1 cellular context compared by ENCODE assay signal in the genomic region with DNA sequence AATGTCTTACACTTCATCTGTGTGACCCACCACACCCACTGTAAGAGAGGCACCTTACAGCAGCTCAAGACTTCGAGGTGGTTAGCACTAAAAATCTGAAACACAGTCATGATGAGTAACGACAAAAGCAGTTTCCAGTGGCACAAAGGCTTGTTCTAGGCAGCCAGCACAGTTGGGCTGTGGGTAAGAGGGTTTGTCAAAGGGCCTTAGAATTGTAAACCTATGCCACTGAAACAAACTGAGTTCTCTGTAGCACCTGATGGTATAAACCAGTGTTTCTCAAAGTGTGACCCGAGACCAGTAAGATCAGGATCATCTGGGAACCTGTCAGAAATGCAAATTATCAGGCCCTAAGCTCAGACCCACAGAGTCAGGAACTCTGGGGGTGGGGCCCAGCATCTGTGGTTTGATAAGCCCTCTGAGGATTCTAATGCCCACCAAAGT.
TF ChIP-seq lines count a peak whose summit lies in the region.

No MANE protein-coding gene starts in this region.

TF ChIP-seq in GM12878, 131 proteins besides CTCF, POLR2A, EP300 and RAD21 (continued from another document and continues in another):
- TF ChIP-seq, protein P1, sequence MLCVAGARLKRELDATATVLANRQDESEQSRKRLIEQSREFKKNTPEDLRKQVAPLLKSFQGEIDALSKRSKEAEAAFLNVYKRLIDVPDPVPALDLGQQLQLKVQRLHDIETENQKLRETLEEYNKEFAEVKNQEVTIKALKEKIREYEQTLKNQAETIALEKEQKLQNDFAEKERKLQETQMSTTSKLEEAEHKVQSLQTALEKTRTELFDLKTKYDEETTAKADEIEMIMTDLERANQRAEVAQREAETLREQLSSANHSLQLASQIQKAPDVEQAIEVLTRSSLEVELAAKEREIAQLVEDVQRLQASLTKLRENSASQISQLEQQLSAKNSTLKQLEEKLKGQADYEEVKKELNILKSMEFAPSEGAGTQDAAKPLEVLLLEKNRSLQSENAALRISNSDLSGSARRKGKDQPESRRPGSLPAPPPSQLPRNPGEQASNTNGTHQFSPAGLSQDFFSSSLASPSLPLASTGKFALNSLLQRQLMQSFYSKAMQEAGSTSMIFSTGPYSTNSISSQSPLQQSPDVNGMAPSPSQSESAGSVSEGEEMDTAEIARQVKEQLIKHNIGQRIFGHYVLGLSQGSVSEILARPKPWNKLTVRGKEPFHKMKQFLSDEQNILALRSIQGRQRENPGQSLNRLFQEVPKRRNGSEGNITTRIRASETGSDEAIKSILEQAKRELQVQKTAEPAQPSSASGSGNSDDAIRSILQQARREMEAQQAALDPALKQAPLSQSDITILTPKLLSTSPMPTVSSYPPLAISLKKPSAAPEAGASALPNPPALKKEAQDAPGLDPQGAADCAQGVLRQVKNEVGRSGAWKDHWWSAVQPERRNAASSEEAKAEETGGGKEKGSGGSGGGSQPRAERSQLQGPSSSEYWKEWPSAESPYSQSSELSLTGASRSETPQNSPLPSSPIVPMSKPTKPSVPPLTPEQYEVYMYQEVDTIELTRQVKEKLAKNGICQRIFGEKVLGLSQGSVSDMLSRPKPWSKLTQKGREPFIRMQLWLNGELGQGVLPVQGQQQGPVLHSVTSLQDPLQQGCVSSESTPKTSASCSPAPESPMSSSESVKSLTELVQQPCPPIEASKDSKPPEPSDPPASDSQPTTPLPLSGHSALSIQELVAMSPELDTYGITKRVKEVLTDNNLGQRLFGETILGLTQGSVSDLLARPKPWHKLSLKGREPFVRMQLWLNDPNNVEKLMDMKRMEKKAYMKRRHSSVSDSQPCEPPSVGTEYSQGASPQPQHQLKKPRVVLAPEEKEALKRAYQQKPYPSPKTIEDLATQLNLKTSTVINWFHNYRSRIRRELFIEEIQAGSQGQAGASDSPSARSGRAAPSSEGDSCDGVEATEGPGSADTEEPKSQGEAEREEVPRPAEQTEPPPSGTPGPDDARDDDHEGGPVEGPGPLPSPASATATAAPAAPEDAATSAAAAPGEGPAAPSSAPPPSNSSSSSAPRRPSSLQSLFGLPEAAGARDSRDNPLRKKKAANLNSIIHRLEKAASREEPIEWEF (IDR thresholded peaks at IDR 0.05; ENCODE audit: insufficient replicate concordance, low read depth, low read length), result no peak
- TF ChIP-seq BRCA1 (IDR thresholded peaks at IDR 0.05; ENCODE audit: low read depth, low read length) (no peak), ZBTB11 (CRISPR knock-in tag; IDR thresholded peaks at IDR 0.05) (no peak), FOS (IDR thresholded peaks at IDR 0.05; ENCODE audit: borderline replicate concordance, extremely low read depth, insufficient read length) (no peak), JUND (IDR thresholded peaks at IDR 0.05; ENCODE audit: low read depth, low read length) (no peak), ATF7 (IDR thresholded peaks at IDR 0.05; ENCODE audit: low read depth) (no peak), CBX3 (IDR thresholded peaks at IDR 0.05; ENCODE audit: borderline replicate concordance, low read depth) (no peak), PKNOX1 (IDR thresholded peaks at IDR 0.05) (no peak), FOXM1 (IDR thresholded peaks at IDR 0.05; ENCODE audit: low read depth, low read length) (no peak), GATAD2B (conservative IDR thresholded peaks at IDR 0.05; ENCODE audit: low read depth) (no peak), BACH1 (IDR thresholded peaks at IDR 0.05; ENCODE audit: borderline replicate concordance) (no peak; the same call in 1 of the 2 replicates), POLR2AphosphoS2 (IDR thresholded peaks at IDR 0.05; ENCODE audit: low read depth, low read length) (no peak), HSF1 (IDR thresholded peaks at IDR 0.05; ENCODE audit: low read depth, low read length) (no peak), CHD2 (IDR thresholded peaks at IDR 0.05; ENCODE audit: borderline replicate concordance, low read depth, low read length) (peak; percentile 17; the same call in 1 of the 2 replicates), SREBF1 (IDR thresholded peaks at IDR 0.05; ENCODE audit: low read length) (no peak), SPI1 (IDR thresholded peaks at IDR 0.05; ENCODE audit: borderline replicate concordance, insufficient read depth, low read depth, low read length) (no peak), HDAC2 (IDR thresholded peaks at IDR 0.05) (no peak), TBL1XR1 (IDR thresholded peaks at IDR 0.05; ENCODE audit: low read depth, low read length) (no peak), SMAD1 (IDR thresholded peaks at IDR 0.05; ENCODE audit: low read depth, partially characterized antibody) (no peak), SP1 (IDR thresholded peaks at IDR 0.05; ENCODE audit: low read depth, low read length) (no peak), ZSCAN29 (IDR thresholded peaks at IDR 0.05) (no peak; the same call in 1 of the 2 replicates), IRF4 (IDR thresholded peaks at IDR 0.05; ENCODE audit: low read depth, low read length) (no peak), BHLHE40 (IDR thresholded peaks at IDR 0.05; ENCODE audit: borderline replicate concordance in 1 of 2, low read depth in 2 of 2, low read length in 1 of 2) (peak in 1 of 2 experiments; percentile 60; a peak in 1 of 4 replicates), CBX5 (IDR thresholded peaks at IDR 0.05; ENCODE audit: low read depth) (no peak), ZNF24 (IDR thresholded peaks at IDR 0.05) (no peak), ETV6 (conservative IDR thresholded peaks at IDR 0.05 in 1 of 2, IDR thresholded peaks at IDR 0.05 in 1 of 2; ENCODE audit: borderline replicate concordance in 1 of 2, low read depth in 1 of 2) (no peak), BMI1 (IDR thresholded peaks at IDR 0.05; ENCODE audit: borderline replicate concordance) (no peak), CHD1 (IDR thresholded peaks at IDR 0.05; ENCODE audit: low read depth, low read length) (no peak), EED (IDR thresholded peaks at IDR 0.05; ENCODE audit: low read depth) (no peak)
- TF ChIP-seq, protein P2, sequence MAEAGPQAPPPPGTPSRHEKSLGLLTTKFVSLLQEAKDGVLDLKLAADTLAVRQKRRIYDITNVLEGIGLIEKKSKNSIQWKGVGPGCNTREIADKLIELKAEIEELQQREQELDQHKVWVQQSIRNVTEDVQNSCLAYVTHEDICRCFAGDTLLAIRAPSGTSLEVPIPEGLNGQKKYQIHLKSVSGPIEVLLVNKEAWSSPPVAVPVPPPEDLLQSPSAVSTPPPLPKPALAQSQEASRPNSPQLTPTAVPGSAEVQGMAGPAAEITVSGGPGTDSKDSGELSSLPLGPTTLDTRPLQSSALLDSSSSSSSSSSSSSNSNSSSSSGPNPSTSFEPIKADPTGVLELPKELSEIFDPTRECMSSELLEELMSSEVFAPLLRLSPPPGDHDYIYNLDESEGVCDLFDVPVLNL (IDR thresholded peaks at IDR 0.05; ENCODE audit: low read depth, low read length), result no peak
- TF ChIP-seq, protein P3, sequence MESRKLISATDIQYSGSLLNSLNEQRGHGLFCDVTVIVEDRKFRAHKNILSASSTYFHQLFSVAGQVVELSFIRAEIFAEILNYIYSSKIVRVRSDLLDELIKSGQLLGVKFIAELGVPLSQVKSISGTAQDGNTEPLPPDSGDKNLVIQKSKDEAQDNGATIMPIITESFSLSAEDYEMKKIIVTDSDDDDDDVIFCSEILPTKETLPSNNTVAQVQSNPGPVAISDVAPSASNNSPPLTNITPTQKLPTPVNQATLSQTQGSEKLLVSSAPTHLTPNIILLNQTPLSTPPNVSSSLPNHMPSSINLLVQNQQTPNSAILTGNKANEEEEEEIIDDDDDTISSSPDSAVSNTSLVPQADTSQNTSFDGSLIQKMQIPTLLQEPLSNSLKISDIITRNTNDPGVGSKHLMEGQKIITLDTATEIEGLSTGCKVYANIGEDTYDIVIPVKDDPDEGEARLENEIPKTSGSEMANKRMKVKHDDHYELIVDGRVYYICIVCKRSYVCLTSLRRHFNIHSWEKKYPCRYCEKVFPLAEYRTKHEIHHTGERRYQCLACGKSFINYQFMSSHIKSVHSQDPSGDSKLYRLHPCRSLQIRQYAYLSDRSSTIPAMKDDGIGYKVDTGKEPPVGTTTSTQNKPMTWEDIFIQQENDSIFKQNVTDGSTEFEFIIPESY (IDR thresholded peaks at IDR 0.05), result no peak
- TF ChIP-seq, protein P4, sequence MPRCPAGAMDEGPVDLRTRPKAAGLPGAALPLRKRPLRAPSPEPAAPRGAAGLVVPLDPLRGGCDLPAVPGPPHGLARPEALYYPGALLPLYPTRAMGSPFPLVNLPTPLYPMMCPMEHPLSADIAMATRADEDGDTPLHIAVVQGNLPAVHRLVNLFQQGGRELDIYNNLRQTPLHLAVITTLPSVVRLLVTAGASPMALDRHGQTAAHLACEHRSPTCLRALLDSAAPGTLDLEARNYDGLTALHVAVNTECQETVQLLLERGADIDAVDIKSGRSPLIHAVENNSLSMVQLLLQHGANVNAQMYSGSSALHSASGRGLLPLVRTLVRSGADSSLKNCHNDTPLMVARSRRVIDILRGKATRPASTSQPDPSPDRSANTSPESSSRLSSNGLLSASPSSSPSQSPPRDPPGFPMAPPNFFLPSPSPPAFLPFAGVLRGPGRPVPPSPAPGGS (IDR thresholded peaks at IDR 0.05; ENCODE audit: borderline replicate concordance, insufficient read depth, low read depth, low read length, poor library complexity, severe bottlenecking), result no peak
- TF ChIP-seq, protein P5, sequence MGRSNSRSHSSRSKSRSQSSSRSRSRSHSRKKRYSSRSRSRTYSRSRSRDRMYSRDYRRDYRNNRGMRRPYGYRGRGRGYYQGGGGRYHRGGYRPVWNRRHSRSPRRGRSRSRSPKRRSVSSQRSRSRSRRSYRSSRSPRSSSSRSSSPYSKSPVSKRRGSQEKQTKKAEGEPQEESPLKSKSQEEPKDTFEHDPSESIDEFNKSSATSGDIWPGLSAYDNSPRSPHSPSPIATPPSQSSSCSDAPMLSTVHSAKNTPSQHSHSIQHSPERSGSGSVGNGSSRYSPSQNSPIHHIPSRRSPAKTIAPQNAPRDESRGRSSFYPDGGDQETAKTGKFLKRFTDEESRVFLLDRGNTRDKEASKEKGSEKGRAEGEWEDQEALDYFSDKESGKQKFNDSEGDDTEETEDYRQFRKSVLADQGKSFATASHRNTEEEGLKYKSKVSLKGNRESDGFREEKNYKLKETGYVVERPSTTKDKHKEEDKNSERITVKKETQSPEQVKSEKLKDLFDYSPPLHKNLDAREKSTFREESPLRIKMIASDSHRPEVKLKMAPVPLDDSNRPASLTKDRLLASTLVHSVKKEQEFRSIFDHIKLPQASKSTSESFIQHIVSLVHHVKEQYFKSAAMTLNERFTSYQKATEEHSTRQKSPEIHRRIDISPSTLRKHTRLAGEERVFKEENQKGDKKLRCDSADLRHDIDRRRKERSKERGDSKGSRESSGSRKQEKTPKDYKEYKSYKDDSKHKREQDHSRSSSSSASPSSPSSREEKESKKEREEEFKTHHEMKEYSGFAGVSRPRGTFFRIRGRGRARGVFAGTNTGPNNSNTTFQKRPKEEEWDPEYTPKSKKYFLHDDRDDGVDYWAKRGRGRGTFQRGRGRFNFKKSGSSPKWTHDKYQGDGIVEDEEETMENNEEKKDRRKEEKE (IDR thresholded peaks at IDR 0.05), result no peak
